In genomic region chr1:40405812-40406211, GRCh38 we compare ENCODE assay signal across 1 cellular context.
TF ChIP-seq lines count a peak whose summit lies in the region.

No MANE protein-coding gene starts in this region.

TF ChIP-seq in HepG2, 621 proteins besides CTCF, POLR2A, EP300 and RAD21:
- TF ChIP-seq JUND (CRISPR knock-in tag; IDR thresholded peaks at IDR 0.05) (no peak), TERF1 (CRISPR knock-in tag; IDR thresholded peaks at IDR 0.05) (no peak), AGO2 (optimal IDR thresholded peaks at IDR 0.05; ENCODE audit: low read depth, low read length) (no peak), CEBPZ (IDR thresholded peaks at IDR 0.05; ENCODE audit: low read length) (no peak), GMEB1 (CRISPR knock-in tag; IDR thresholded peaks at IDR 0.05; ENCODE audit: borderline replicate concordance) (no peak), ZNF781 (CRISPR knock-in tag; IDR thresholded peaks at IDR 0.05; ENCODE audit: borderline replicate concordance, not compliant biosample characterization) (no peak), IRF1 (CRISPR knock-in tag; IDR thresholded peaks at IDR 0.05; ENCODE audit: low read depth) (no peak), ONECUT2 (CRISPR knock-in tag; IDR thresholded peaks at IDR 0.05) (no peak), HOXA9 (CRISPR knock-in tag; IDR thresholded peaks at IDR 0.05; ENCODE audit: borderline replicate concordance) (no peak), MLLT10 (CRISPR knock-in tag; IDR thresholded peaks at IDR 0.05) (no peak), ZBTB3 (CRISPR knock-in tag; IDR thresholded peaks at IDR 0.05; ENCODE audit: borderline replicate concordance, low read depth) (no peak), MNT (IDR thresholded peaks at IDR 0.05) (no peak), ARNTL (CRISPR knock-in tag; IDR thresholded peaks at IDR 0.05) (no peak), ZMAT5 (CRISPR knock-in tag; IDR thresholded peaks at IDR 0.05; ENCODE audit: borderline replicate concordance, low read depth) (no peak)
TF ChIP-seq in HepG2: peak in this region for 0.
